8 cellular contexts compared by ENCODE assay signal in genomic region chr12:57549909-57550627, GRCh38. TPM values are rescaled to one million over a fixed set of nuclear protein-coding genes. Genes with fewer than 3 reads are reported as not detected.
DNase-seq lines count a peak whose midpoint lies in the region; ATAC-seq, FAIRE-seq and TF ChIP-seq lines count a peak whose summit lies in the region.

TSS of gene KIF5A (plus strand) at chr12:57550044. CDS start at chr12:57550272, 228 bp downstream.

- H3K27me3 ChIP-seq in endothelial cell of umbilical vein (ENCODE audit: control insufficient read depth in 2 of 2, insufficient read depth in 2 of 2, low read length in 2 of 2) = peaks cover 51 to 52% of the 10 kb centered on the region in 2 experiments
- peaks cover 0 to 32% (median 29%) of the 10 kb centered on the region in 3 donors for H3K27me3 ChIP-seq in stomach

- no peaks in the 10 kb centered on the region for H3K9me3 Mint-ChIP-seq in nephron

- BruUV-seq in endothelial cell of umbilical vein (replicated peaks; lab: Mats Ljungman, UMichigan) = no TSS peak

- intact Hi-C loops in endothelial cell of umbilical vein (cut with micrococcal nuclease) (loop anchor here (5.0 kb wide), 1 partner anchor 142 kb away; the partner anchor contains the start of gene OS9), stomach (cut with DNase I; ENCODE audit: low total_unique reads) (no loop called here)

- H3K4me3 ChIP-seq in endothelial cell of umbilical vein (replicated peaks in 1 of 3; ENCODE audit: insufficient read depth in 1 of 3, low read depth in 1 of 3, low read length in 3 of 3) (peak within 1 kb of the TSS in 1 of 3 experiments; percentile 0), stomach (peak within 1 kb of the TSS; percentile 44 to 56 (median 52))

- H3K36me3 Mint-ChIP-seq in nephron (ENCODE audit: low read depth) = no peaks in the 10 kb centered on the region

- no peak for FAIRE-seq in endothelial cell of umbilical vein (lab: Jason Lieb, UNC)

- H3K79me2 ChIP-seq in endothelial cell of umbilical vein (ENCODE audit: control insufficient read depth, insufficient read depth, low read length) = peaks cover 18% of the 10 kb centered on the region

- WGBS in stomach, 5 donors = 4 to 6% (median 6%) methylated on average over 21 to 51 of the region's 51 CpGs

- TF ChIP-seq EP300 in stomach (IDR thresholded peaks at IDR 0.05) = no peak

- peaks cover 72% of the 10 kb centered on the region for H3K27me3 Mint-ChIP-seq in nephron (ENCODE audit: low read depth)

- TF ChIP-seq POLR2A in endothelial cell of umbilical vein (IDR thresholded peaks at IDR 0.05; ENCODE audit: low read depth, low read length) (no peak), stomach (IDR thresholded peaks at IDR 0.05) (no peak)

- TF ChIP-seq CTCF in endothelial cell of umbilical vein (IDR thresholded peaks at IDR 0.05; ENCODE audit: extremely low read depth in 1 of 2, insufficient read depth in 1 of 2, low read depth in 1 of 2, low read length in 2 of 2) (no peak), nephron (IDR thresholded peaks at IDR 0.05; ENCODE audit: unreplicated experiment in 3 of 3) (no peak), stomach (IDR thresholded peaks at IDR 0.05) (no peak)

- H3K27ac ChIP-seq in endothelial cell of umbilical vein (ENCODE audit: insufficient read depth, low read depth, low read length) (no peak within 1 kb of the TSS), stomach (no peak within 1 kb of the TSS)

- H4K20me1 ChIP-seq in endothelial cell of umbilical vein (replicated peaks; ENCODE audit: control insufficient read depth, extremely low read depth, insufficient read depth, low read length) = no peaks in the 10 kb centered on the region

- POLR2A ChIA-PET in endothelial cell of umbilical vein (lab: Charles Lee) = no interaction called here

- peak within 1 kb of the TSS; percentile 46 for H2AFZ ChIP-seq in endothelial cell of umbilical vein (ENCODE audit: low read depth, low read length)

- H3K4me2 ChIP-seq in endothelial cell of umbilical vein (ENCODE audit: insufficient read depth, low read length) = peak within 1 kb of the TSS; percentile 40

- H3K4me3 Mint-ChIP-seq in nephron = peak within 1 kb of the TSS; percentile 58 to 67 (median 65)

- H3K4me1 Mint-ChIP-seq in nephron = peaks cover 30% of the 10 kb centered on the region

- CTCF ChIA-PET in endothelial cell of umbilical vein (lab: Charles Lee) = no interaction called here

- in situ Hi-C loops in KBM-7 (cut with MboI; ENCODE audit: low pct_unique_long_range_greater_than_20kb, low sequenced_read_pairs) = no loop called here

- no peak for ATAC-seq in GM21360 (IDR thresholded peaks at IDR 0.05; ENCODE audit: unreplicated experiment)

- dilution Hi-C loops in endothelial cell of umbilical vein (cut with MboI; ENCODE audit: extremely low pct_ligation_motif_present, low sequenced_read_pairs) = no loop called here

- H3K9ac ChIP-seq in endothelial cell of umbilical vein (replicated peaks; ENCODE audit: extremely low read depth, insufficient read depth, low read length) = no peak within 1 kb of the TSS

- DNase-seq in GM03348 (ENCODE audit: low spot score) (peak; percentile 85), NCI-H128 (lab: John Stamatoyannopoulos, UW; ENCODE audit: unreplicated experiment) (peak; percentile 57), endothelial cell of umbilical vein (ENCODE audit: low read depth, low spot score) (no peak), stomach (no peak), KBM-7 (no peak)
- peak; percentile 86 for DNase-seq in activated CD8-positive, alpha-beta memory T cell treated with anti-CD3 and anti-CD28 coated beads for 24 hours

- no peaks in the 10 kb centered on the region for H3K9me1 ChIP-seq in endothelial cell of umbilical vein (replicated peaks; ENCODE audit: control insufficient read depth, extremely low read depth, insufficient read depth, low read length)

- H3K4me1 ChIP-seq in endothelial cell of umbilical vein (ENCODE audit: control insufficient read depth, extremely low read depth, insufficient read depth, low read length) (peaks cover 9% of the 10 kb centered on the region), stomach (peaks cover 13 to 33% (median 28%) of the 10 kb centered on the region in 4 donors)

- no peaks in the 10 kb centered on the region for H3K9me3 ChIP-seq in endothelial cell of umbilical vein (replicated peaks; ENCODE audit: control insufficient read depth, insufficient read depth, low read length)
- no peaks in the 10 kb centered on the region for H3K9me3 ChIP-seq in stomach

- H3K36me3 ChIP-seq in endothelial cell of umbilical vein (ENCODE audit: control insufficient read depth in 2 of 2, extremely low read depth in 1 of 2, insufficient read depth in 2 of 2, low read length in 2 of 2) = no peaks in the 10 kb centered on the region
- no peaks in the 10 kb centered on the region for H3K36me3 ChIP-seq in stomach

- H3K27ac Mint-ChIP-seq in nephron = no peak within 1 kb of the TSS

TF ChIP-seq in endothelial cell of umbilical vein, 7 proteins besides CTCF, POLR2A, EP300 and RAD21:
- TF ChIP-seq FOS (IDR thresholded peaks at IDR 0.05; ENCODE audit: borderline replicate concordance, insufficient read depth, low read length) (no peak), EZH2 (IDR thresholded peaks at IDR 0.05; ENCODE audit: borderline replicate concordance, low read depth, low read length, severe bottlenecking) (no peak), MAX (IDR thresholded peaks at IDR 0.05; ENCODE audit: insufficient read depth, insufficient read length) (no peak), POLR2AphosphoS5 (IDR thresholded peaks at IDR 0.05; ENCODE audit: insufficient read depth, low read depth, low read length) (no peak), JUN (IDR thresholded peaks at IDR 0.05; ENCODE audit: borderline replicate concordance, insufficient read depth, insufficient read length, low read depth) (no peak), MYC (IDR thresholded peaks at IDR 0.05; ENCODE audit: low read depth, low read length) (no peak)

RNA-seq across cellular contexts. Expression of gene KIF5A, which starts in this region (rescaled TPM):
- total RNA-seq in endothelial cell of umbilical vein (0.12 and 0.35 TPM in 2 replicates), stomach (1 to 10 TPM in 4 of 5 donors, not detected in 1; 1.3 to 2.3 (median 1.6) TPM)
- polyA plus RNA-seq in endothelial cell of umbilical vein (0.05 and 0.07 TPM in 2 replicates), stomach (under 1 TPM; 0.19 to 0.40 (median 0.31) TPM)
- polyA plus RNA-seq in endothelial cell of umbilical vein (2011; cell fraction: cytosol; rRNA removed) = 0.05 and 0.06 TPM in 2 replicates
- 0.36 and 0.75 TPM in 2 replicates for polyA plus RNA-seq in endothelial cell of umbilical vein (2011; cell fraction: nucleus; rRNA removed)
- 0.37 and 0.59 TPM in 2 replicates for polyA plus RNA-seq in endothelial cell of umbilical vein (2012)
- polyA minus RNA-seq in endothelial cell of umbilical vein = 0.13 and 0.34 TPM in 2 replicates
- not detected for polyA minus RNA-seq in endothelial cell of umbilical vein (2011; cell fraction: cytosol; rRNA and poly(A)+ RNA removed)
- polyA minus RNA-seq in endothelial cell of umbilical vein (2011; cell fraction: nucleus; rRNA and poly(A)+ RNA removed) = 0.05 and 0.19 TPM in 2 replicates

Comparison
In these comparisons a context has a peak if more than half of its experiments do, and no peak if none do; other contexts are left out.
1. DNase-seq: peak in GM03348 (single experiment), NCI-H128 (single experiment) and activated CD8-positive, alpha-beta memory T cell treated with anti-CD3 and anti-CD28 coated beads for 24 hours (single experiment); none in endothelial cell of umbilical vein (single experiment), stomach (single experiment) and KBM-7 (single experiment).